1 cellular context compared by ENCODE assay signal in the genomic region with DNA sequence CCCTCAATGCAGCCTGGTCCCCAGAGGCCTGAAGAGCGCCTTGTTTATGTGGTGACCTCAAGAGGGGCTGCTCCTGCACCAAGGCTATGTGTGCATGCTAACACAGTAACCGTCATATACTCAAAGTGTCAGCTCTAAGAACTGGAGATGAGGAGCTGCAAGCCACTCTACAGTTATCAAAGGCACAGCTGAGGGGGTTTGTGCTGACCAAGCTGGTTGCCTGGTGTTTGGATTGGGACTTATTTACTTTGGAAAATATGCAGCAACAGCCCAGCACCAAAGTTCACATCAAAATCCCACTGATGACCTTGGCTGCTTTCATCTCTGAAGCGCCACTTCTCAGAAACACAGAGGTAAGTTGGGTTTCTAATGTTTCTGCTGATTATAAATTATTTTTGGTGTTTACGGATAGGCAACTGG.
TF ChIP-seq lines count a peak whose summit lies in the region.

A gene with protein sequence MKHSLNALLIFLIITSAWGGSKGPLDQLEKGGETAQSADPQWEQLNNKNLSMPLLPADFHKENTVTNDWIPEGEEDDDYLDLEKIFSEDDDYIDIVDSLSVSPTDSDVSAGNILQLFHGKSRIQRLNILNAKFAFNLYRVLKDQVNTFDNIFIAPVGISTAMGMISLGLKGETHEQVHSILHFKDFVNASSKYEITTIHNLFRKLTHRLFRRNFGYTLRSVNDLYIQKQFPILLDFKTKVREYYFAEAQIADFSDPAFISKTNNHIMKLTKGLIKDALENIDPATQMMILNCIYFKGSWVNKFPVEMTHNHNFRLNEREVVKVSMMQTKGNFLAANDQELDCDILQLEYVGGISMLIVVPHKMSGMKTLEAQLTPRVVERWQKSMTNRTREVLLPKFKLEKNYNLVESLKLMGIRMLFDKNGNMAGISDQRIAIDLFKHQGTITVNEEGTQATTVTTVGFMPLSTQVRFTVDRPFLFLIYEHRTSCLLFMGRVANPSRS (plus strand): TSS at position 321 of the 420 bp plus-strand sequence. CDS start 5,200 bp downstream, outside the sequence.

TF ChIP-seq in HepG2, 621 proteins besides CTCF, POLR2A, EP300 and RAD21 (continued from another document):
- TF ChIP-seq, protein P1, sequence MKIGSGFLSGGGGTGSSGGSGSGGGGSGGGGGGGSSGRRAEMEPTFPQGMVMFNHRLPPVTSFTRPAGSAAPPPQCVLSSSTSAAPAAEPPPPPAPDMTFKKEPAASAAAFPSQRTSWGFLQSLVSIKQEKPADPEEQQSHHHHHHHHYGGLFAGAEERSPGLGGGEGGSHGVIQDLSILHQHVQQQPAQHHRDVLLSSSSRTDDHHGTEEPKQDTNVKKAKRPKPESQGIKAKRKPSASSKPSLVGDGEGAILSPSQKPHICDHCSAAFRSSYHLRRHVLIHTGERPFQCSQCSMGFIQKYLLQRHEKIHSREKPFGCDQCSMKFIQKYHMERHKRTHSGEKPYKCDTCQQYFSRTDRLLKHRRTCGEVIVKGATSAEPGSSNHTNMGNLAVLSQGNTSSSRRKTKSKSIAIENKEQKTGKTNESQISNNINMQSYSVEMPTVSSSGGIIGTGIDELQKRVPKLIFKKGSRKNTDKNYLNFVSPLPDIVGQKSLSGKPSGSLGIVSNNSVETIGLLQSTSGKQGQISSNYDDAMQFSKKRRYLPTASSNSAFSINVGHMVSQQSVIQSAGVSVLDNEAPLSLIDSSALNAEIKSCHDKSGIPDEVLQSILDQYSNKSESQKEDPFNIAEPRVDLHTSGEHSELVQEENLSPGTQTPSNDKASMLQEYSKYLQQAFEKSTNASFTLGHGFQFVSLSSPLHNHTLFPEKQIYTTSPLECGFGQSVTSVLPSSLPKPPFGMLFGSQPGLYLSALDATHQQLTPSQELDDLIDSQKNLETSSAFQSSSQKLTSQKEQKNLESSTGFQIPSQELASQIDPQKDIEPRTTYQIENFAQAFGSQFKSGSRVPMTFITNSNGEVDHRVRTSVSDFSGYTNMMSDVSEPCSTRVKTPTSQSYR (CRISPR knock-in tag; IDR thresholded peaks at IDR 0.05; ENCODE audit: borderline replicate concordance) = peak; percentile 36; the same call in 1 of the 2 replicates
- TF ChIP-seq ZC3H4 (CRISPR knock-in tag; IDR thresholded peaks at IDR 0.05; ENCODE audit: borderline replicate concordance) (no peak), ZNF160 (CRISPR knock-in tag; IDR thresholded peaks at IDR 0.05) (peak; percentile 63; the same call in 1 of the 2 replicates), NCOR1 (IDR thresholded peaks at IDR 0.05; ENCODE audit: borderline replicate concordance, low read length) (peak; percentile 74), ATF4 (CRISPR knock-in tag; IDR thresholded peaks at IDR 0.05) (peak in 1 of 2 experiments; percentile 54; a peak in 1 of 4 replicates), CEBPB (IDR thresholded peaks at IDR 0.05; ENCODE audit: borderline replicate concordance, low read depth, low read length) (peak; percentile 83), KAT8 (CRISPR knock-in tag; IDR thresholded peaks at IDR 0.05) (peak; percentile 65; the same call in 1 of the 2 replicates), KLF12 (CRISPR knock-in tag; IDR thresholded peaks at IDR 0.05; ENCODE audit: borderline replicate concordance) (no peak), MNT (IDR thresholded peaks at IDR 0.05) (no peak), RBM22 (optimal IDR thresholded peaks at IDR 0.05; ENCODE audit: low read length) (peak; percentile 36), HMG20A (CRISPR knock-in tag; IDR thresholded peaks at IDR 0.05; ENCODE audit: borderline replicate concordance) (peak; percentile 78), FOXK2 (IDR thresholded peaks at IDR 0.05) (peak; percentile 75; the same call in 1 of the 2 replicates), ZNF335 (CRISPR knock-in tag; IDR thresholded peaks at IDR 0.05) (no peak), ZNF256 (CRISPR knock-in tag; conservative IDR thresholded peaks at IDR 0.05) (no peak; the same call in 1 of the 2 replicates), MYNN (CRISPR knock-in tag; IDR thresholded peaks at IDR 0.05; ENCODE audit: low read depth) (no peak), KLF16 (CRISPR knock-in tag; IDR thresholded peaks at IDR 0.05) (peak in 1 of 2 experiments; percentile 76; a peak in 2 of 4 replicates), FOSL2 (CRISPR knock-in tag; IDR thresholded peaks at IDR 0.05) (peak; percentile 74), ZNF331 (CRISPR knock-in tag; IDR thresholded peaks at IDR 0.05) (peak; percentile 90), MEIS2 (CRISPR knock-in tag; IDR thresholded peaks at IDR 0.05) (peak; percentile 81)
- TF ChIP-seq, protein P2, sequence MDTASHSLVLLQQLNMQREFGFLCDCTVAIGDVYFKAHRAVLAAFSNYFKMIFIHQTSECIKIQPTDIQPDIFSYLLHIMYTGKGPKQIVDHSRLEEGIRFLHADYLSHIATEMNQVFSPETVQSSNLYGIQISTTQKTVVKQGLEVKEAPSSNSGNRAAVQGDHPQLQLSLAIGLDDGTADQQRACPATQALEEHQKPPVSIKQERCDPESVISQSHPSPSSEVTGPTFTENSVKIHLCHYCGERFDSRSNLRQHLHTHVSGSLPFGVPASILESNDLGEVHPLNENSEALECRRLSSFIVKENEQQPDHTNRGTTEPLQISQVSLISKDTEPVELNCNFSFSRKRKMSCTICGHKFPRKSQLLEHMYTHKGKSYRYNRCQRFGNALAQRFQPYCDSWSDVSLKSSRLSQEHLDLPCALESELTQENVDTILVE (CRISPR knock-in tag; IDR thresholded peaks at IDR 0.05) = 0 out of 2 replicates have a peak, but pooled peaks have one; percentile 36
- TF ChIP-seq, protein P3, sequence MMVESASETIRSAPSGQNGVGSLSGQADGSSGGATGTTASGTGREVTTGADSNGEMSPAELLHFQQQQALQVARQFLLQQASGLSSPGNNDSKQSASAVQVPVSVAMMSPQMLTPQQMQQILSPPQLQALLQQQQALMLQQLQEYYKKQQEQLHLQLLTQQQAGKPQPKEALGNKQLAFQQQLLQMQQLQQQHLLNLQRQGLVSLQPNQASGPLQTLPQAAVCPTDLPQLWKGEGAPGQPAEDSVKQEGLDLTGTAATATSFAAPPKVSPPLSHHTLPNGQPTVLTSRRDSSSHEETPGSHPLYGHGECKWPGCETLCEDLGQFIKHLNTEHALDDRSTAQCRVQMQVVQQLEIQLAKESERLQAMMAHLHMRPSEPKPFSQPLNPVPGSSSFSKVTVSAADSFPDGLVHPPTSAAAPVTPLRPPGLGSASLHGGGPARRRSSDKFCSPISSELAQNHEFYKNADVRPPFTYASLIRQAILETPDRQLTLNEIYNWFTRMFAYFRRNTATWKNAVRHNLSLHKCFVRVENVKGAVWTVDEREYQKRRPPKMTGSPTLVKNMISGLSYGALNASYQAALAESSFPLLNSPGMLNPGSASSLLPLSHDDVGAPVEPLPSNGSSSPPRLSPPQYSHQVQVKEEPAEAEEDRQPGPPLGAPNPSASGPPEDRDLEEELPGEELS (CRISPR knock-in tag; IDR thresholded peaks at IDR 0.05) = peak; percentile 96
- TF ChIP-seq, protein P4, sequence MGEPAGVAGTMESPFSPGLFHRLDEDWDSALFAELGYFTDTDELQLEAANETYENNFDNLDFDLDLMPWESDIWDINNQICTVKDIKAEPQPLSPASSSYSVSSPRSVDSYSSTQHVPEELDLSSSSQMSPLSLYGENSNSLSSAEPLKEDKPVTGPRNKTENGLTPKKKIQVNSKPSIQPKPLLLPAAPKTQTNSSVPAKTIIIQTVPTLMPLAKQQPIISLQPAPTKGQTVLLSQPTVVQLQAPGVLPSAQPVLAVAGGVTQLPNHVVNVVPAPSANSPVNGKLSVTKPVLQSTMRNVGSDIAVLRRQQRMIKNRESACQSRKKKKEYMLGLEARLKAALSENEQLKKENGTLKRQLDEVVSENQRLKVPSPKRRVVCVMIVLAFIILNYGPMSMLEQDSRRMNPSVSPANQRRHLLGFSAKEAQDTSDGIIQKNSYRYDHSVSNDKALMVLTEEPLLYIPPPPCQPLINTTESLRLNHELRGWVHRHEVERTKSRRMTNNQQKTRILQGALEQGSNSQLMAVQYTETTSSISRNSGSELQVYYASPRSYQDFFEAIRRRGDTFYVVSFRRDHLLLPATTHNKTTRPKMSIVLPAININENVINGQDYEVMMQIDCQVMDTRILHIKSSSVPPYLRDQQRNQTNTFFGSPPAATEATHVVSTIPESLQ (CRISPR knock-in tag; conservative IDR thresholded peaks at IDR 0.05) = 0 out of 2 replicates have a peak, but pooled peaks have one; percentile 53
